Comparison of ENCODE assay signal across 21 cellular contexts in genomic region chr11:84333196-84333595, GRCh38.
"Had no signal": no experiment of that assay in that cellular context is flagged by ENCODE, and none has a peak within 500 bp of the region (broad histone marks: within the 10 kb centered on the region; RNA-seq: fewer than 3 reads in every experiment).

No MANE protein-coding gene starts in this region.

- H3K4me1 ChIP-seq: neural progenitor cell, prostate gland, right atrium auricular region, sigmoid colon, stomach, testis, tibial nerve, upper lobe of left lung had no signal

- H3K9ac ChIP-seq: neural progenitor cell had no signal

- DNase-seq: cortex of kidney; effector CD4-positive, alpha-beta T cell; foreskin melanocyte; hypothalamus; immature natural killer cell; midbrain; naive thymus-derived CD4-positive, alpha-beta T cell; sigmoid colon; stimulated activated CD4-positive, alpha-beta T cell treated with anti-CD3 and anti-CD28 coated beads, Interleukin-2, amount 100 ng/mL, for 24 hours; stimulated activated CD4-positive, alpha-beta T cell treated with anti-CD3 and anti-CD28 coated beads, Interleukin-4, amount 100 ng/mL, for 24 hours; stimulated activated naive CD4-positive, alpha-beta T cell treated with Interleukin-2 at 50 U/mL for 16 hours; stomach; substantia nigra; testis; upper lobe of left lung had no signal

- H3K4me3 ChIP-seq: lung, neural progenitor cell, prostate gland, right atrium auricular region, sigmoid colon, stomach, testis, tibial nerve, upper lobe of left lung had no signal

- H2AFZ ChIP-seq: neural progenitor cell had no signal

- H3K27ac ChIP-seq: neural progenitor cell, prostate gland, right atrium auricular region, sigmoid colon, stomach, testis, tibial nerve, upper lobe of left lung had no signal

- ATAC-seq: naive thymus-derived CD4-positive, alpha-beta T cell; stimulated activated effector memory CD8-positive, alpha-beta T cell treated with anti-CD3 and anti-CD28 coated beads, Interleukin-12 subunit alpha, Interleukin-12 subunit beta, amount 100 ng/mL, for 72 hours had no signal

- H3K4me2 ChIP-seq: neural progenitor cell had no signal

- H3K27me3 ChIP-seq: neural progenitor cell, right atrium auricular region, sigmoid colon, stomach, testis, tibial nerve, upper lobe of left lung had no signal

- H3K36me3 ChIP-seq: neural progenitor cell, prostate gland, right atrium auricular region, sigmoid colon, stomach, tibial nerve, upper lobe of left lung had no signal

- H3K9me3 ChIP-seq: prostate gland, right atrium auricular region, sigmoid colon, stomach, testis, tibial nerve, upper lobe of left lung had no signal
